Comparison of ENCODE assay signal across 30 cellular contexts in the genomic region with DNA sequence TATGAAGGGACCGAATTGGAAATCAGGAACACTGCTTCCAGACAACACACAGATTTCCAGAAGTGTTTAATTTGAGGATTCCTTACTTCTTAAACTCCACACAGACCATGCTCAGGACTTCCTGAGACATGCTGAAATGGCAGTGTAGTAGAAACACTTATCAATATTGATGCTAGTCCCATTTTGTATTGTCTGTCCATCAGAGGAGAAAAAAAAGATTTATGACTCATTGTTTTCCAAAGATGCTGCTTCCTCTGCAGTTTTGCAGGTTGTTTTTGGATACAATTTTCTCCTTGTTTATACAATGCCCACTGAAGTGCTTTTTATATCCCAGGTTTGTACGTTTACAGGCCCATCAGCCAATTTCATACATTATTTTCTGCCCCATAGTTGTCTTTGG.
DNase-seq lines count a peak whose midpoint lies in the region; FAIRE-seq and TF ChIP-seq lines count a peak whose summit lies in the region.
"Had no signal": no experiment of that assay in that cellular context is flagged by ENCODE, and none has a peak within 500 bp of the region (broad histone marks: within the 10 kb centered on the region; RNA-seq: fewer than 3 reads in every experiment).

No MANE protein-coding gene starts in this region.

- H3K79me2 ChIP-seq in Karpas-422 (ENCODE audit: low read length): no peaks in the 10 kb centered on the region

- DNase-seq in left ventricle myocardium inferior: no peak
- DNase-seq in right atrium auricular region (ENCODE audit: low spot score): no peak
- DNase-seq in ascending aorta (ENCODE audit: low spot score in 2 of 2): no peak
- no peak for DNase-seq in urothelium cell line (ENCODE audit: low spot score)
- DNase-seq in GM13977 (ENCODE audit: low spot score): no peak
- no peak for DNase-seq in Karpas-422
- DNase-seq in putamen (ENCODE audit: low spot score): no peak
- DNase-seq: activated B cell treated with CpG ODN at 0.5 μM for 24 hours; activated T-cell treated with anti-CD3 and anti-CD28 coated beads, Interleukin-2, amount 50 U/mL, for 4 hours; AML-193; CD4-positive, alpha-beta T cell; left colon; NCI-H1436; NCI-H2081 treated with DMSO at 0.1 percent for 48 hours; NCI-H446 treated with DMSO at 0.1 percent for 48 hours; NCI-H774; right lobe of liver; stimulated activated CD4-positive, alpha-beta T cell treated with anti-CD3 and anti-CD28 coated beads, Interleukin-4, amount 100 ng/mL, for 1 hour; stomach; thyroid gland had no signal

- H3K4me2 ChIP-seq in Karpas-422 (ENCODE audit: low read depth, low read length, poor library complexity, severe bottlenecking): no peak overlapping the region
- H3K4me2 ChIP-seq: KMS-11, neural progenitor cell had no signal

- peak overlapping the region; percentile 38 for H3K27ac ChIP-seq in left ventricle myocardium inferior (replicated peaks)
- no peak overlapping the region for H3K27ac ChIP-seq in right atrium auricular region
- peak overlapping the region; percentile 20 to 46 for H3K27ac ChIP-seq in ascending aorta
- H3K27ac ChIP-seq in mesodermal cell (ENCODE audit: low read depth, low read length, severe bottlenecking): peak overlapping the region; percentile 68
- no peak overlapping the region for H3K27ac ChIP-seq in Karpas-422 (ENCODE audit: low read length)
- H3K27ac ChIP-seq: HL-60, KMS-11, neural progenitor cell, right lobe of liver, RWPE1, stomach, thyroid gland had no signal

- FAIRE-seq in urothelium cell line (lab: Jason Lieb, UNC): peak; percentile 70
- FAIRE-seq: A204.1, D721Med, GM18507, GM19239, H54 had no signal

- H4K20me1 ChIP-seq in Karpas-422 (ENCODE audit: insufficient read depth, low read depth, low read length): no peaks in the 10 kb centered on the region

- intact Hi-C loops in left ventricle myocardium inferior (cut with micrococcal nuclease) (no loop called here), ascending aorta (cut with DNase I) (no loop called here)

- in situ Hi-C loops in GM13977 (cut with MboI; ENCODE audit: low pct_unique_long_range_greater_than_20kb, low sequenced_read_pairs, unreplicated experiment): no loop called here

- H2AFZ ChIP-seq in Karpas-422 (ENCODE audit: low read length): no peak overlapping the region
- H2AFZ ChIP-seq: neural progenitor cell had no signal

- no peaks in the 10 kb centered on the region for H3K9me2 ChIP-seq in Karpas-422 (replicated peaks; ENCODE audit: insufficient read depth, low read length)

- no CpG with 5 or more reads among the region's 2 CpGs for WGBS in mesodermal cell (ENCODE audit: insufficient coverage in 2 of 2), 2 experiments

- peaks cover 26% of the 10 kb centered on the region for H3K4me1 ChIP-seq in left ventricle myocardium inferior
- H3K4me1 ChIP-seq in right atrium auricular region: peaks cover 0 to 20% of the 10 kb centered on the region in 2 donors
- peaks cover 8 to 10% of the 10 kb centered on the region in 2 donors for H3K4me1 ChIP-seq in ascending aorta
- H3K4me1 ChIP-seq in mesodermal cell (ENCODE audit: control insufficient read depth, insufficient read depth, low read length, poor library complexity, severe bottlenecking): peaks cover 25% of the 10 kb centered on the region
- 0 out of 2 replicates have a peak, but pooled peaks cover 3% of the 10 kb centered on the region for H3K4me1 ChIP-seq in Karpas-422 (ENCODE audit: low read length)
- H3K4me1 ChIP-seq: neural progenitor cell, right lobe of liver, thyroid gland had no signal

- no peaks in the 10 kb centered on the region for H3K9me3 ChIP-seq in left ventricle myocardium inferior (replicated peaks)
- no peaks in the 10 kb centered on the region for H3K9me3 ChIP-seq in right atrium auricular region
- no peaks in the 10 kb centered on the region for H3K9me3 ChIP-seq in ascending aorta
- H3K9me3 ChIP-seq in mesodermal cell (ENCODE audit: control insufficient read depth, low read length): no peaks in the 10 kb centered on the region
- no peaks in the 10 kb centered on the region for H3K9me3 ChIP-seq in Karpas-422 (ENCODE audit: low read length)
- H3K9me3 ChIP-seq: right lobe of liver, stomach, thyroid gland had no signal

- no peak for TF ChIP-seq CTCF in left ventricle myocardium inferior (IDR thresholded peaks at IDR 0.05; ENCODE audit: borderline replicate concordance)
- TF ChIP-seq CTCF in right atrium auricular region (IDR thresholded peaks at IDR 0.05): no peak
- no peak for TF ChIP-seq CTCF in ascending aorta (IDR thresholded peaks at IDR 0.05)
- no peak for TF ChIP-seq CTCF in GM13977 (IDR thresholded peaks at IDR 0.05; ENCODE audit: extremely low read depth, insufficient read depth, missing control alignments)

- H3K36me3 ChIP-seq in left ventricle myocardium inferior: no peaks in the 10 kb centered on the region
- H3K36me3 ChIP-seq in right atrium auricular region: no peaks in the 10 kb centered on the region
- no peaks in the 10 kb centered on the region for H3K36me3 ChIP-seq in ascending aorta
- H3K36me3 ChIP-seq in mesodermal cell (ENCODE audit: control insufficient read depth, insufficient read depth, low read length): no peaks in the 10 kb centered on the region
- H3K36me3 ChIP-seq in Karpas-422 (ENCODE audit: insufficient read depth, low read length): no peaks in the 10 kb centered on the region
- H3K36me3 ChIP-seq: neural progenitor cell, right lobe of liver, stomach, thyroid gland had no signal

- H3K4me3 ChIP-seq in left ventricle myocardium inferior (no peak overlapping the region), right atrium auricular region (no peak overlapping the region), ascending aorta (no peak overlapping the region), mesodermal cell (ENCODE audit: extremely low read depth, insufficient read depth, low read length, poor library complexity, severe bottlenecking) (no peak overlapping the region), Karpas-422 (ENCODE audit: low read length) (no peak overlapping the region)
- H3K4me3 ChIP-seq: neural progenitor cell, right lobe of liver, stomach, thyroid gland had no signal

- H3K27me3 ChIP-seq in left ventricle myocardium inferior (ENCODE audit: low read depth): no peaks in the 10 kb centered on the region
- H3K27me3 ChIP-seq in right atrium auricular region: no peaks in the 10 kb centered on the region
- no peaks in the 10 kb centered on the region for H3K27me3 ChIP-seq in ascending aorta
- H3K27me3 ChIP-seq in Karpas-422 (ENCODE audit: low read length): no peaks in the 10 kb centered on the region
- H3K27me3 ChIP-seq: neural progenitor cell, right lobe of liver, stomach, thyroid gland had no signal

- H3K9ac ChIP-seq in Karpas-422 (ENCODE audit: low read length): no peak overlapping the region
- H3K9ac ChIP-seq: KMS-11, neural progenitor cell had no signal

Comparison
In these comparisons a context has a peak if more than half of its experiments do, and no peak if none do; other contexts are left out.
1. H3K27ac ChIP-seq: peak in left ventricle myocardium inferior (single experiment), ascending aorta (2 of 2) and mesodermal cell (single experiment); none in right atrium auricular region (0 of 2) and Karpas-422 (single experiment).